1 cellular context compared by ENCODE assay signal in the genomic region with DNA sequence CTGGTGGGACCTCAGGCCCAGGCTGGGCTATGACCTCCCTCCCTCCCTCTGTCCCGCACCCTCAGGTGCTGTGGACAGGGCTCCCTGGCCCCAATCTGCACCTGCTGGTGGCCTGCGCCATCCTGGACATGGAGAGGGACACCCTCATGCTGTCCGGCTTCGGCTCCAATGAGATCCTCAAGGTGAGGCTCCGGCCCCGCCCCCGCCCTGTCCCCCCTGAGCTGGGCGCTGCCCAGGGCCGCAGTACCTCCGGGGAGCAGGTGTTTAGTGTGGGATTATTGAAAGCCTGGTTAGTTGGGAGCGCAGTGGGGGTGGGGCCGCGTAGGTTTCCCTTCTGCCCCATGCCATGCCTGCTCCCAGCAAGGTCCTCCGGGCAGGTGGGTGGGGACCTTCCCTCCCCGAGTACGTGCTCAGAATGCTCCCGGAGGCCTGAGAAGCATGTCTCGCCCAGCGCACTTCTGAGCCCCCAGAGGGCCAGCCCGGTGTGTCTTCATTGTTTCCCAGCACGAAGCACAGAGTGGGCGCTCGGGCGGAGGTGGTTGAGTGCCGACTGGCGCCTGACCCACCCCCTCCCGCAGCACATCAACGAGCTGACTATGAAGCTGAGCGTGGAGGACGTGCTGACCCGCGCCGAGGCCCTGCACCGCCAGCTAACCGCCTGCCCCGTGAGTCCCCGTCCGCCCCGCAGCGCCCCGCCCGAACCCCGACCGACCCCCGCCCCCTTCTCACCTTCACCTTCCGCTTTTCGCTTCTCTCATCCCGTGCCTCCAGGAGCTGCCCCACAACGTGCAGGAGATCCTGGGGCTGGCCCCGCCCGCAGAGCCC.
TF ChIP-seq lines count a peak whose summit lies in the region.

No MANE protein-coding gene starts in this region.

TF ChIP-seq in GM12878, 131 proteins besides CTCF, POLR2A, EP300 and RAD21 (continued from another document):
- TF ChIP-seq, protein P1, sequence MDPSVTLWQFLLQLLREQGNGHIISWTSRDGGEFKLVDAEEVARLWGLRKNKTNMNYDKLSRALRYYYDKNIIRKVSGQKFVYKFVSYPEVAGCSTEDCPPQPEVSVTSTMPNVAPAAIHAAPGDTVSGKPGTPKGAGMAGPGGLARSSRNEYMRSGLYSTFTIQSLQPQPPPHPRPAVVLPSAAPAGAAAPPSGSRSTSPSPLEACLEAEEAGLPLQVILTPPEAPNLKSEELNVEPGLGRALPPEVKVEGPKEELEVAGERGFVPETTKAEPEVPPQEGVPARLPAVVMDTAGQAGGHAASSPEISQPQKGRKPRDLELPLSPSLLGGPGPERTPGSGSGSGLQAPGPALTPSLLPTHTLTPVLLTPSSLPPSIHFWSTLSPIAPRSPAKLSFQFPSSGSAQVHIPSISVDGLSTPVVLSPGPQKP (IDR thresholded peaks at IDR 0.05; ENCODE audit: low read depth, low read length), result no peak
- TF ChIP-seq BHLHE40 (IDR thresholded peaks at IDR 0.05; ENCODE audit: borderline replicate concordance in 1 of 2, low read depth in 2 of 2, low read length in 1 of 2) (peak in 1 of 2 experiments; percentile 77; a peak in 2 of 4 replicates), ZNF384 (IDR thresholded peaks at IDR 0.05; ENCODE audit: borderline replicate concordance, low read depth, low read length) (no peak), SMARCA5 (IDR thresholded peaks at IDR 0.05) (peak; percentile 16; the same call in 1 of the 2 replicates), RUNX3 (IDR thresholded peaks at IDR 0.05; ENCODE audit: low read length) (no peak), MTA2 (IDR thresholded peaks at IDR 0.05; ENCODE audit: low read depth) (peak; percentile 39; the same call in 1 of the 2 replicates), KLF5 (IDR thresholded peaks at IDR 0.05; ENCODE audit: partially characterized antibody) (no peak), NFYA (IDR thresholded peaks at IDR 0.05; ENCODE audit: borderline replicate concordance, low read depth, low read length) (no peak), MYB (IDR thresholded peaks at IDR 0.05; ENCODE audit: borderline replicate concordance, low read depth, low read length) (no peak), NBN (IDR thresholded peaks at IDR 0.05) (peak; percentile 84), STAT3 (IDR thresholded peaks at IDR 0.05; ENCODE audit: low read depth, low read length) (no peak), POLR2AphosphoS2 (IDR thresholded peaks at IDR 0.05; ENCODE audit: low read depth, low read length) (peak; percentile 78; the same call in 1 of the 2 replicates), ASH2L (IDR thresholded peaks at IDR 0.05; ENCODE audit: borderline replicate concordance, low read depth) (no peak), NFIC (IDR thresholded peaks at IDR 0.05; ENCODE audit: low read depth, low read length) (no peak), NR2F1 (conservative IDR thresholded peaks at IDR 0.05) (peak; percentile 35; the same call in 1 of the 2 replicates), IKZF1 (conservative IDR thresholded peaks at IDR 0.05) (peak; percentile 69), SREBF2 (IDR thresholded peaks at IDR 0.05; ENCODE audit: low read length) (no peak), STAT1 (conservative IDR thresholded peaks at IDR 0.05) (no peak), ZNF217 (IDR thresholded peaks at IDR 0.05) (no peak), RB1 (IDR thresholded peaks at IDR 0.05; ENCODE audit: borderline replicate concordance) (no peak), ZNF622 (IDR thresholded peaks at IDR 0.05) (no peak), BACH1 (IDR thresholded peaks at IDR 0.05; ENCODE audit: borderline replicate concordance) (peak; percentile 84), RCOR1 (conservative IDR thresholded peaks at IDR 0.05; ENCODE audit: low read depth, low read length) (no peak), JUNB (IDR thresholded peaks at IDR 0.05) (no peak)
- TF ChIP-seq, protein P2, sequence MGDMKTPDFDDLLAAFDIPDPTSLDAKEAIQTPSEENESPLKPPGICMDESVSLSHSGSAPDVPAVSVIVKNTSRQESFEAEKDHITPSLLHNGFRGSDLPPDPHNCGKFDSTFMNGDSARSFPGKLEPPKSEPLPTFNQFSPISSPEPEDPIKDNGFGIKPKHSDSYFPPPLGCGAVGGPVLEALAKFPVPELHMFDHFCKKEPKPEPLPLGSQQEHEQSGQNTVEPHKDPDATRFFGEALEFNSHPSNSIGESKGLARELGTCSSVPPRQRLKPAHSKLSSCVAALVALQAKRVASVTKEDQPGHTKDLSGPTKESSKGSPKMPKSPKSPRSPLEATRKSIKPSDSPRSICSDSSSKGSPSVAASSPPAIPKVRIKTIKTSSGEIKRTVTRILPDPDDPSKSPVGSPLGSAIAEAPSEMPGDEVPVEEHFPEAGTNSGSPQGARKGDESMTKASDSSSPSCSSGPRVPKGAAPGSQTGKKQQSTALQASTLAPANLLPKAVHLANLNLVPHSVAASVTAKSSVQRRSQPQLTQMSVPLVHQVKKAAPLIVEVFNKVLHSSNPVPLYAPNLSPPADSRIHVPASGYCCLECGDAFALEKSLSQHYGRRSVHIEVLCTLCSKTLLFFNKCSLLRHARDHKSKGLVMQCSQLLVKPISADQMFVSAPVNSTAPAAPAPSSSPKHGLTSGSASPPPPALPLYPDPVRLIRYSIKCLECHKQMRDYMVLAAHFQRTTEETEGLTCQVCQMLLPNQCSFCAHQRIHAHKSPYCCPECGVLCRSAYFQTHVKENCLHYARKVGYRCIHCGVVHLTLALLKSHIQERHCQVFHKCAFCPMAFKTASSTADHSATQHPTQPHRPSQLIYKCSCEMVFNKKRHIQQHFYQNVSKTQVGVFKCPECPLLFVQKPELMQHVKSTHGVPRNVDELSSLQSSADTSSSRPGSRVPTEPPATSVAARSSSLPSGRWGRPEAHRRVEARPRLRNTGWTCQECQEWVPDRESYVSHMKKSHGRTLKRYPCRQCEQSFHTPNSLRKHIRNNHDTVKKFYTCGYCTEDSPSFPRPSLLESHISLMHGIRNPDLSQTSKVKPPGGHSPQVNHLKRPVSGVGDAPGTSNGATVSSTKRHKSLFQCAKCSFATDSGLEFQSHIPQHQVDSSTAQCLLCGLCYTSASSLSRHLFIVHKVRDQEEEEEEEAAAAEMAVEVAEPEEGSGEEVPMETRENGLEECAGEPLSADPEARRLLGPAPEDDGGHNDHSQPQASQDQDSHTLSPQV (IDR thresholded peaks at IDR 0.05), result no peak
- TF ChIP-seq, protein P3, sequence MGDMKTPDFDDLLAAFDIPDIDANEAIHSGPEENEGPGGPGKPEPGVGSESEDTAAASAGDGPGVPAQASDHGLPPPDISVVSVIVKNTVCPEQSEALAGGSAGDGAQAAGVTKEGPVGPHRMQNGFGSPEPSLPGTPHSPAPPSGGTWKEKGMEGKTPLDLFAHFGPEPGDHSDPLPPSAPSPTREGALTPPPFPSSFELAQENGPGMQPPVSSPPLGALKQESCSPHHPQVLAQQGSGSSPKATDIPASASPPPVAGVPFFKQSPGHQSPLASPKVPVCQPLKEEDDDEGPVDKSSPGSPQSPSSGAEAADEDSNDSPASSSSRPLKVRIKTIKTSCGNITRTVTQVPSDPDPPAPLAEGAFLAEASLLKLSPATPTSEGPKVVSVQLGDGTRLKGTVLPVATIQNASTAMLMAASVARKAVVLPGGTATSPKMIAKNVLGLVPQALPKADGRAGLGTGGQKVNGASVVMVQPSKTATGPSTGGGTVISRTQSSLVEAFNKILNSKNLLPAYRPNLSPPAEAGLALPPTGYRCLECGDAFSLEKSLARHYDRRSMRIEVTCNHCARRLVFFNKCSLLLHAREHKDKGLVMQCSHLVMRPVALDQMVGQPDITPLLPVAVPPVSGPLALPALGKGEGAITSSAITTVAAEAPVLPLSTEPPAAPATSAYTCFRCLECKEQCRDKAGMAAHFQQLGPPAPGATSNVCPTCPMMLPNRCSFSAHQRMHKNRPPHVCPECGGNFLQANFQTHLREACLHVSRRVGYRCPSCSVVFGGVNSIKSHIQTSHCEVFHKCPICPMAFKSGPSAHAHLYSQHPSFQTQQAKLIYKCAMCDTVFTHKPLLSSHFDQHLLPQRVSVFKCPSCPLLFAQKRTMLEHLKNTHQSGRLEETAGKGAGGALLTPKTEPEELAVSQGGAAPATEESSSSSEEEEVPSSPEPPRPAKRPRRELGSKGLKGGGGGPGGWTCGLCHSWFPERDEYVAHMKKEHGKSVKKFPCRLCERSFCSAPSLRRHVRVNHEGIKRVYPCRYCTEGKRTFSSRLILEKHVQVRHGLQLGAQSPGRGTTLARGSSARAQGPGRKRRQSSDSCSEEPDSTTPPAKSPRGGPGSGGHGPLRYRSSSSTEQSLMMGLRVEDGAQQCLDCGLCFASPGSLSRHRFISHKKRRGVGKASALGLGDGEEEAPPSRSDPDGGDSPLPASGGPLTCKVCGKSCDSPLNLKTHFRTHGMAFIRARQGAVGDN (IDR thresholded peaks at IDR 0.05), result peak; percentile 86
- TF ChIP-seq, protein P4, sequence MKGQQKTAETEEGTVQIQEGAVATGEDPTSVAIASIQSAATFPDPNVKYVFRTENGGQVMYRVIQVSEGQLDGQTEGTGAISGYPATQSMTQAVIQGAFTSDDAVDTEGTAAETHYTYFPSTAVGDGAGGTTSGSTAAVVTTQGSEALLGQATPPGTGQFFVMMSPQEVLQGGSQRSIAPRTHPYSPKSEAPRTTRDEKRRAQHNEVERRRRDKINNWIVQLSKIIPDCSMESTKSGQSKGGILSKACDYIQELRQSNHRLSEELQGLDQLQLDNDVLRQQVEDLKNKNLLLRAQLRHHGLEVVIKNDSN (IDR thresholded peaks at IDR 0.05; ENCODE audit: borderline replicate concordance, extremely low read length, insufficient read depth, low read depth, low read length), result no peak
- TF ChIP-seq, protein P5, sequence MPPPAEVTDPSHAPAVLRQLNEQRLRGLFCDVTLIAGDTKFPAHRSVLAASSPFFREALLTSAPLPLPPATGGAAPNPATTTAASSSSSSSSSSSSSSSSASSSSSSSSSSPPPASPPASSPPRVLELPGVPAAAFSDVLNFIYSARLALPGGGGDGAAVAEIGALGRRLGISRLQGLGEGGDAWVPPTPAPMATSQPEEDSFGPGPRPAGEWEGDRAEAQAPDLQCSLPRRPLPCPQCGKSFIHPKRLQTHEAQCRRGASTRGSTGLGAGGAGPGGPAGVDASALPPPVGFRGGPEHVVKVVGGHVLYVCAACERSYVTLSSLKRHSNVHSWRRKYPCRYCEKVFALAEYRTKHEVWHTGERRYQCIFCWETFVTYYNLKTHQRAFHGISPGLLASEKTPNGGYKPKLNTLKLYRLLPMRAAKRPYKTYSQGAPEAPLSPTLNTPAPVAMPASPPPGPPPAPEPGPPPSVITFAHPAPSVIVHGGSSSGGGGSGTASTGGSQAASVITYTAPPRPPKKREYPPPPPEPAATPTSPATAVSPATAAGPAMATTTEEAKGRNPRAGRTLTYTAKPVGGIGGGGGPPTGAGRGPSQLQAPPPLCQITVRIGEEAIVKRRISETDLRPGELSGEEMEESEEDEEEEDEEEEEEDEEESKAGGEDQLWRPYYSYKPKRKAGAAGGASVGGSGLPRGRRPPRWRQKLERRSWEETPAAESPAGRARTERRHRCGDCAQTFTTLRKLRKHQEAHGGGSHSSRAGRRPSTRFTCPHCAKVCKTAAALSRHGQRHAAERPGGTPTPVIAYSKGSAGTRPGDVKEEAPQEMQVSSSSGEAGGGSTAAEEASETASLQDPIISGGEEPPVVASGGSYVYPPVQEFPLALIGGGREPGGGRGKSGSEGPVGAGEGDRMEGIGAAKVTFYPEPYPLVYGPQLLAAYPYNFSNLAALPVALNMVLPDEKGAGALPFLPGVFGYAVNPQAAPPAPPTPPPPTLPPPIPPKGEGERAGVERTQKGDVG (CRISPR knock-in tag; IDR thresholded peaks at IDR 0.05), result no peak
- TF ChIP-seq, protein P6, sequence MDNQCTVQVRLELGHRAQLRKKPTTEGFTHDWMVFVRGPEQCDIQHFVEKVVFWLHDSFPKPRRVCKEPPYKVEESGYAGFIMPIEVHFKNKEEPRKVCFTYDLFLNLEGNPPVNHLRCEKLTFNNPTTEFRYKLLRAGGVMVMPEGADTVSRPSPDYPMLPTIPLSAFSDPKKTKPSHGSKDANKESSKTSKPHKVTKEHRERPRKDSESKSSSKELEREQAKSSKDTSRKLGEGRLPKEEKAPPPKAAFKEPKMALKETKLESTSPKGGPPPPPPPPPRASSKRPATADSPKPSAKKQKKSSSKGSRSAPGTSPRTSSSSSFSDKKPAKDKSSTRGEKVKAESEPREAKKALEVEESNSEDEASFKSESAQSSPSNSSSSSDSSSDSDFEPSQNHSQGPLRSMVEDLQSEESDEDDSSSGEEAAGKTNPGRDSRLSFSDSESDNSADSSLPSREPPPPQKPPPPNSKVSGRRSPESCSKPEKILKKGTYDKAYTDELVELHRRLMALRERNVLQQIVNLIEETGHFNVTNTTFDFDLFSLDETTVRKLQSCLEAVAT (IDR thresholded peaks at IDR 0.05), result peak; percentile 75
- TF ChIP-seq, protein P7, sequence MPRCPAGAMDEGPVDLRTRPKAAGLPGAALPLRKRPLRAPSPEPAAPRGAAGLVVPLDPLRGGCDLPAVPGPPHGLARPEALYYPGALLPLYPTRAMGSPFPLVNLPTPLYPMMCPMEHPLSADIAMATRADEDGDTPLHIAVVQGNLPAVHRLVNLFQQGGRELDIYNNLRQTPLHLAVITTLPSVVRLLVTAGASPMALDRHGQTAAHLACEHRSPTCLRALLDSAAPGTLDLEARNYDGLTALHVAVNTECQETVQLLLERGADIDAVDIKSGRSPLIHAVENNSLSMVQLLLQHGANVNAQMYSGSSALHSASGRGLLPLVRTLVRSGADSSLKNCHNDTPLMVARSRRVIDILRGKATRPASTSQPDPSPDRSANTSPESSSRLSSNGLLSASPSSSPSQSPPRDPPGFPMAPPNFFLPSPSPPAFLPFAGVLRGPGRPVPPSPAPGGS (IDR thresholded peaks at IDR 0.05; ENCODE audit: borderline replicate concordance, insufficient read depth, low read depth, low read length, poor library complexity, severe bottlenecking), result no peak
- TF ChIP-seq, protein P8, sequence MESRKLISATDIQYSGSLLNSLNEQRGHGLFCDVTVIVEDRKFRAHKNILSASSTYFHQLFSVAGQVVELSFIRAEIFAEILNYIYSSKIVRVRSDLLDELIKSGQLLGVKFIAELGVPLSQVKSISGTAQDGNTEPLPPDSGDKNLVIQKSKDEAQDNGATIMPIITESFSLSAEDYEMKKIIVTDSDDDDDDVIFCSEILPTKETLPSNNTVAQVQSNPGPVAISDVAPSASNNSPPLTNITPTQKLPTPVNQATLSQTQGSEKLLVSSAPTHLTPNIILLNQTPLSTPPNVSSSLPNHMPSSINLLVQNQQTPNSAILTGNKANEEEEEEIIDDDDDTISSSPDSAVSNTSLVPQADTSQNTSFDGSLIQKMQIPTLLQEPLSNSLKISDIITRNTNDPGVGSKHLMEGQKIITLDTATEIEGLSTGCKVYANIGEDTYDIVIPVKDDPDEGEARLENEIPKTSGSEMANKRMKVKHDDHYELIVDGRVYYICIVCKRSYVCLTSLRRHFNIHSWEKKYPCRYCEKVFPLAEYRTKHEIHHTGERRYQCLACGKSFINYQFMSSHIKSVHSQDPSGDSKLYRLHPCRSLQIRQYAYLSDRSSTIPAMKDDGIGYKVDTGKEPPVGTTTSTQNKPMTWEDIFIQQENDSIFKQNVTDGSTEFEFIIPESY (IDR thresholded peaks at IDR 0.05), result no peak
